ENCODE assay signal across 19 cellular contexts in the genomic region with DNA sequence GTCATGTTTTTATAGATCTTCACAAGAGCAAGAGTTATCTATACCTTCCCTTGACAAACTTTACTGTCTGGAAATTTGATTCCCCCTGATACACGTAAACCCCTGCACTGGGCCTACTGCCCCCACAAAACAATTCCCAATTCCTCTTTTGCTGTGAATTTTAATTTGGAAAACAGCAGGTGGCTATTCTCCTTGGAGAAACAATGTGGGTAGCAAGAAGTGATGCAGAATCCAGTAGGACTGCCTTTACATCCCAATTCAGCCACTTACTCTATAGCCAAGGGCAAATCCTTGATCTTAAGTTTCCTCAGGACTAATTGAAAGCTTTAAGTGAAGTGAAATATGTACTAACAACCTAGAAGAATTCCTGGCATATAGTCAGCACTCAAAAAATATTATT.
"Had no signal": no experiment of that assay in that cellular context is flagged by ENCODE, and none has a peak within 500 bp of the region (broad histone marks: within the 10 kb centered on the region; RNA-seq: fewer than 3 reads in every experiment).

No MANE protein-coding gene starts in this region.

- ATAC-seq: activated CD4-positive, CD25-positive, alpha-beta regulatory T cell treated with anti-CD3 and anti-CD28 coated beads, Interleukin-2, amount 50 U/mL, for 24 hours; activated T-cell treated with anti-CD3 and anti-CD28 coated beads, Interleukin-2, amount 50 U/mL, for 4 hours; gastroesophageal sphincter; heart left ventricle; left lobe of liver; upper lobe of right lung had no signal

- H3K27me3 ChIP-seq: esophagus muscularis mucosa, gastroesophageal sphincter, heart left ventricle, sigmoid colon, upper lobe of right lung had no signal

- H3K4me3 ChIP-seq: coronary artery, esophagus muscularis mucosa, gastroesophageal sphincter, heart left ventricle, lung, sigmoid colon, upper lobe of right lung had no signal

- H3K27ac ChIP-seq: coronary artery, esophagus muscularis mucosa, gastroesophageal sphincter, heart left ventricle, sigmoid colon, upper lobe of right lung had no signal

- FAIRE-seq: kidney had no signal

- H3K36me3 ChIP-seq: esophagus muscularis mucosa, gastroesophageal sphincter, heart left ventricle, sigmoid colon, upper lobe of right lung had no signal

- H3K9me3 ChIP-seq: esophagus muscularis mucosa, gastroesophageal sphincter, heart left ventricle, sigmoid colon, upper lobe of right lung had no signal

- DNase-seq: activated CD4-positive, alpha-beta T cell treated with anti-CD3 and anti-CD28 coated beads, Interleukin-2, amount 50 U/mL, for 1 hour; activated CD8-positive, alpha-beta memory T cell treated with anti-CD3 and anti-CD28 coated beads, Interleukin-2, amount 50 U/mL, for 4 hours; activated naive CD4-positive, alpha-beta T cell treated with anti-CD3 and anti-CD28 coated beads, Interleukin-2, amount 50 U/mL, for 16 hours; activated T-cell treated with anti-CD3 and anti-CD28 coated beads, Interleukin-2, amount 50 U/mL, for 4 hours; aorta; heart left ventricle; kidney; naive B cell; nucleus accumbens; sigmoid colon; stimulated activated CD8-positive, alpha-beta memory T cell treated with anti-CD3 and anti-CD28 coated beads, Interleukin-4, amount 100 ng/mL, for 48 hours; stimulated activated naive CD4-positive, alpha-beta T cell; upper lobe of right lung had no signal
